In the genomic region with DNA sequence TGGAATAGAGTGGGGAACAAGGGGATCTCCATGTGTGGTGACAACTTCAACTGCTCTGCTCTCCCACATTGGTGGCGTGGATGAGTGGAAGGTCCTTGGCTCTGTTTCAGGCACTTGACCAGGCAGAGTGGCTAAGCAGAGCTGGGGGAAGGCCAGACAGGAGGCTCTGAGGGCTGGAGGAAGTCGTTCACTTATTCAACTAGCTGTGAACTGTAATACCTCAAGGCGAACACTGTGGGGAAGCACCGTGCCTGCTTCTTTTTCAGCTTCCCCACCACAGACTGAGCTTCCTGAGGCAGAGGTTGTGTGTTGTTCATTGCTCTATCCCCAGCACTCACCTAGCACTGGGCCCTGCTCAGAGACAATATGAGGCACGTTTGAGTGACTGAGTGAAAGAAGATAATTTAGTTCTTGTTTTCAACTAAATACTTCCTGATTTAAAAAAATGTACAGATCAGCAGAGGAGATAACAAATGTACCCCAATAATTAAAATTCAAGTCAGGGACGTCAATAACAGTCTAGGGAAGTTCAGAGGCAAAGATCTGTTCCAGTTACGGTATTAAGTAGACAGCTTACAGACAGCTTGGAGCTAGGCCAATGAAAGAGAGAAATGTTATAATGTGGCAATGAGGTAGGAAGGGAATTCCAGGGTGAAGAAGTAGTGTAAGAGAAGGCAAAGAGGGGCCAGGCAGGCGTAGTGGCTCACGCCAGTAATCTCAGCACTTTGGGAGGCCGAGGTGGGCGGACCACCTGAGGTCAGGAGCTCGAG, we compare ENCODE assay signal across 8 cellular contexts. TPM values are rescaled to one million over a fixed set of nuclear protein-coding genes. Genes with fewer than 3 reads are reported as not detected.
A peak's percentile ranks its signal among the peaks of the same experiment; 100 is the strongest.
DNase-seq lines count a peak whose midpoint lies in the region; ATAC-seq and TF ChIP-seq lines count a peak whose summit lies in the region.

No MANE protein-coding gene starts in this region.

- H3K9me3 ChIP-seq in hepatocyte (ENCODE audit: low read depth): no peaks in the 10 kb centered on the region
- no peaks in the 10 kb centered on the region for H3K9me3 ChIP-seq in spleen

- TF ChIP-seq CTCF in GM23338 (conservative IDR thresholded peaks at IDR 0.05; ENCODE audit: low read depth in 2 of 2) (peak; percentile 52 to 74), hepatocyte (IDR thresholded peaks at IDR 0.05; ENCODE audit: poor library complexity) (peak; percentile 60), spleen (IDR thresholded peaks at IDR 0.05 in 8 of 11, conservative IDR thresholded peaks at IDR 0.05 in 3 of 11) (peak; percentile 27 to 82 (median 72))

- H3K4me3 Mint-ChIP-seq in GM23338: no peak overlapping the region

- no peaks in the 10 kb centered on the region for H3K36me3 Mint-ChIP-seq in GM23338 (ENCODE audit: low read depth)

- peaks cover 32% of the 10 kb centered on the region for H3K4me1 ChIP-seq in GM23338 (ENCODE audit: insufficient read depth)
- peaks cover 26% of the 10 kb centered on the region for H3K4me1 ChIP-seq in hepatocyte (ENCODE audit: insufficient read depth)
- H3K4me1 ChIP-seq in spleen: peaks cover 40 to 100% (median 79%) of the 10 kb centered on the region in 6 donors

- H3K9me2 ChIP-seq in GM23338 (ENCODE audit: insufficient read depth): no peaks in the 10 kb centered on the region
- no peaks in the 10 kb centered on the region for H3K9me2 ChIP-seq in hepatocyte (replicated peaks; ENCODE audit: insufficient read depth)

- H3K27ac Mint-ChIP-seq in GM23338: no peak overlapping the region

- DNase-seq in COLO829 (ENCODE audit: low spot score) (peak; percentile 53), GM23338 (ENCODE audit: low spot score) (peak; percentile 89), NCI-H1694 (lab: John Stamatoyannopoulos, UW) (peak; percentile 71), T-helper 9 cell (peak; percentile 53), anterior cingulate cortex (lab: John Stamatoyannopoulos, UW) (peak in 44 of 58 donors; percentile 13 to 74 (median 38)), hepatocyte (ENCODE audit: low spot score) (peak; percentile 80), spleen (peak; percentile 86)

- H3F3A ChIP-seq in GM23338 (replicated peaks; ENCODE audit: low read depth): peaks cover 10% of the 10 kb centered on the region

- H3K4me3 ChIP-seq in GM23338 (no peak overlapping the region), hepatocyte (no peak overlapping the region), spleen (no peak overlapping the region)

- H3K36me3 ChIP-seq in GM23338 (ENCODE audit: insufficient read depth): no peaks in the 10 kb centered on the region; the same call in 1 of the 2 replicates
- no peaks in the 10 kb centered on the region for H3K36me3 ChIP-seq in hepatocyte (replicated peaks; ENCODE audit: insufficient read depth, low read depth)
- H3K36me3 ChIP-seq in spleen: no peaks in the 10 kb centered on the region

- 54% methylated on average over 12 of the region's 12 CpGs for WGBS in hepatocyte (ENCODE audit: low lambda C conversion rate, missing lambda C conversion rate)
- WGBS in spleen, 5 donors: 29 to 42% (median 33%) methylated on average over 11 to 12 of the region's 12 CpGs

- H3K9me3 Mint-ChIP-seq in GM23338: no peaks in the 10 kb centered on the region

- ATAC-seq in GM23338 (peak; percentile 45), GM18861 (IDR thresholded peaks at IDR 0.05; ENCODE audit: unreplicated experiment) (no peak)

- no peaks in the 10 kb centered on the region for H3K27me3 ChIP-seq in GM23338 (ENCODE audit: insufficient read depth)
- no peaks in the 10 kb centered on the region for H3K27me3 ChIP-seq in hepatocyte
- H3K27me3 ChIP-seq in spleen (replicated peaks in 1 of 7): peaks cover 0 to 10% (median 0%) of the 10 kb centered on the region in 7 donors

- TF ChIP-seq POLR2A in spleen (IDR thresholded peaks at IDR 0.05): no peak

- intact Hi-C loops in spleen (cut with DNase I; ENCODE audit: low total_unique reads): loop anchor here (5.0 to 10.0 kb wide), 2 partner anchors 72 to 149 kb away; a partner anchor contains a TSS

- H4K20me1 ChIP-seq in GM23338 (replicated peaks; ENCODE audit: insufficient read depth): peaks cover 11% of the 10 kb centered on the region; the same call in 1 of the 2 replicates
- H4K20me1 ChIP-seq in hepatocyte (ENCODE audit: insufficient read depth, poor library complexity, severe bottlenecking): peaks cover 4% of the 10 kb centered on the region

- peak overlapping the region; percentile 7; the same call in 1 of the 2 replicates for H3K27ac ChIP-seq in GM23338 (ENCODE audit: low read depth)
- peak overlapping the region; percentile 80 for H3K27ac ChIP-seq in hepatocyte
- peak overlapping the region in 7 of 8 donors; percentile 29 to 78 (median 65) for H3K27ac ChIP-seq in spleen

- peaks cover 5% of the 10 kb centered on the region for H3K27me3 Mint-ChIP-seq in GM23338 (ENCODE audit: insufficient read depth, low read depth, poor library complexity)

- H3K79me2 ChIP-seq in GM23338 (replicated peaks; ENCODE audit: insufficient read depth) (peaks cover 13% of the 10 kb centered on the region), hepatocyte (peaks cover 73% of the 10 kb centered on the region)

- H3K4me2 ChIP-seq in GM23338 (no peak overlapping the region), hepatocyte (no peak overlapping the region)

- H2AFZ ChIP-seq in GM23338 (no peak overlapping the region), hepatocyte (no peak overlapping the region)

- H3K4me1 Mint-ChIP-seq in GM23338: peaks cover 48% of the 10 kb centered on the region

TF ChIP-seq in GM23338, 12 proteins besides CTCF, POLR2A, EP300 and RAD21 (continues in another document):
- TF ChIP-seq STAT1 (IDR thresholded peaks at IDR 0.05; ENCODE audit: unreplicated experiment) (no peak), ZNF114 (CRISPR knock-in tag; IDR thresholded peaks at IDR 0.05) (no peak), JUNB (IDR thresholded peaks at IDR 0.05; ENCODE audit: unreplicated experiment) (no peak), NANOG (IDR thresholded peaks at IDR 0.05; ENCODE audit: borderline replicate concordance) (no peak), POLR2AphosphoS5 (IDR thresholded peaks at IDR 0.05; ENCODE audit: low read depth) (no peak)
- TF ChIP-seq, protein P1, sequence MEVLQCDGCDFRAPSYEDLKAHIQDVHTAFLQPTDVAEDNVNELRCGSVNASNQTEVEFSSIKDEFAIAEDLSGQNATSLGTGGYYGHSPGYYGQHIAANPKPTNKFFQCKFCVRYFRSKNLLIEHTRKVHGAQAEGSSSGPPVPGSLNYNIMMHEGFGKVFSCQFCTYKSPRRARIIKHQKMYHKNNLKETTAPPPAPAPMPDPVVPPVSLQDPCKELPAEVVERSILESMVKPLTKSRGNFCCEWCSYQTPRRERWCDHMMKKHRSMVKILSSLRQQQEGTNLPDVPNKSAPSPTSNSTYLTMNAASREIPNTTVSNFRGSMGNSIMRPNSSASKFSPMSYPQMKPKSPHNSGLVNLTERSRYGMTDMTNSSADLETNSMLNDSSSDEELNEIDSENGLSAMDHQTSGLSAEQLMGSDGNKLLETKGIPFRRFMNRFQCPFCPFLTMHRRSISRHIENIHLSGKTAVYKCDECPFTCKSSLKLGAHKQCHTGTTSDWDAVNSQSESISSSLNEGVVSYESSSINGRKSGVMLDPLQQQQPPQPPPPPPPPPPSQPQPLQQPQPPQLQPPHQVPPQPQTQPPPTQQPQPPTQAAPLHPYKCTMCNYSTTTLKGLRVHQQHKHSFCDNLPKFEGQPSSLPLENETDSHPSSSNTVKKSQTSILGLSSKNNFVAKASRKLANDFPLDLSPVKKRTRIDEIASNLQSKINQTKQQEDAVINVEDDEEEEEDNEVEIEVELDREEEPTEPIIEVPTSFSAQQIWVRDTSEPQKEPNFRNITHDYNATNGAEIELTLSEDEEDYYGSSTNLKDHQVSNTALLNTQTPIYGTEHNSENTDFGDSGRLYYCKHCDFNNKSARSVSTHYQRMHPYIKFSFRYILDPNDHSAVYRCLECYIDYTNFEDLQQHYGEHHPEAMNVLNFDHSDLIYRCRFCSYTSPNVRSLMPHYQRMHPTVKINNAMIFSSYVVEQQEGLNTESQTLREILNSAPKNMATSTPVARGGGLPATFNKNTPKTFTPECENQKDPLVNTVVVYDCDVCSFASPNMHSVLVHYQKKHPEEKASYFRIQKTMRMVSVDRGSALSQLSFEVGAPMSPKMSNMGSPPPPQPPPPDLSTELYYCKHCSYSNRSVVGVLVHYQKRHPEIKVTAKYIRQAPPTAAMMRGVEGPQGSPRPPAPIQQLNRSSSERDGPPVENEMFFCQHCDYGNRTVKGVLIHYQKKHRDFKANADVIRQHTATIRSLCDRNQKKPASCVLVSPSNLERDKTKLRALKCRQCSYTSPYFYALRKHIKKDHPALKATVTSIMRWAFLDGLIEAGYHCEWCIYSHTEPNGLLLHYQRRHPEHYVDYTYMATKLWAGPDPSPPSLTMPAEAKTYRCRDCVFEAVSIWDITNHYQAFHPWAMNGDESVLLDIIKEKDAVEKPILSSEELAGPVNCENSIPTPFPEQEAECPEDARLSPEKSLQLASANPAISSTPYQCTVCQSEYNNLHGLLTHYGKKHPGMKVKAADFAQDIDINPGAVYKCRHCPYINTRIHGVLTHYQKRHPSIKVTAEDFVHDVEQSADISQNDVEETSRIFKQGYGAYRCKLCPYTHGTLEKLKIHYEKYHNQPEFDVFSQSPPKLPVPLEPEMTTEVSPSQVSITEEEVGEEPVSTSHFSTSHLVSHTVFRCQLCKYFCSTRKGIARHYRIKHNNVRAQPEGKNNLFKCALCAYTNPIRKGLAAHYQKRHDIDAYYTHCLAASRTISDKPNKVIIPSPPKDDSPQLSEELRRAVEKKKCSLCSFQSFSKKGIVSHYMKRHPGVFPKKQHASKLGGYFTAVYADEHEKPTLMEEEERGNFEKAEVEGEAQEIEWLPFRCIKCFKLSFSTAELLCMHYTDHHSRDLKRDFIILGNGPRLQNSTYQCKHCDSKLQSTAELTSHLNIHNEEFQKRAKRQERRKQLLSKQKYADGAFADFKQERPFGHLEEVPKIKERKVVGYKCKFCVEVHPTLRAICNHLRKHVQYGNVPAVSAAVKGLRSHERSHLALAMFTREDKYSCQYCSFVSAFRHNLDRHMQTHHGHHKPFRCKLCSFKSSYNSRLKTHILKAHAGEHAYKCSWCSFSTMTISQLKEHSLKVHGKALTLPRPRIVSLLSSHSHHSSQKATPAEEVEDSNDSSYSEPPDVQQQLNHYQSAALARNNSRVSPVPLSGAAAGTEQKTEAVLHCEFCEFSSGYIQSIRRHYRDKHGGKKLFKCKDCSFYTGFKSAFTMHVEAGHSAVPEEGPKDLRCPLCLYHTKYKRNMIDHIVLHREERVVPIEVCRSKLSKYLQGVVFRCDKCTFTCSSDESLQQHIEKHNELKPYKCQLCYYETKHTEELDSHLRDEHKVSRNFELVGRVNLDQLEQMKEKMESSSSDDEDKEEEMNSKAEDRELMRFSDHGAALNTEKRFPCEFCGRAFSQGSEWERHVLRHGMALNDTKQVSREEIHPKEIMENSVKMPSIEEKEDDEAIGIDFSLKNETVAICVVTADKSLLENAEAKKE (CRISPR knock-in tag; IDR thresholded peaks at IDR 0.05): no peak

RNA-seq across cellular contexts. Expression of a gene that starts 34.7 kb away (rescaled TPM):
- total RNA-seq in GM23338 (2014; rRNA removed; shearing (Covaris generic)): 23.9 and 37.5 TPM in 2 replicates
- polyA plus RNA-seq in GM23338 (2016; fragmentation: Nextera tagmentation; extraction: Ambion mirVana) (16.7 and 18.3 TPM in 2 replicates), hepatocyte (32.2 and 33.8 TPM in 2 replicates), spleen (10 to 100 TPM; 24.2 to 55.0 (median 44.5) TPM)
- total RNA-seq in hepatocyte (22.0 and 35.6 TPM in 2 replicates), spleen (100 to 1,000 TPM in 2 of 7 donors, 10 to 100 TPM in 5; 57.6 to 114 (median 85.5) TPM)

Comparison
In these comparisons a context has a peak if more than half of its experiments do, and no peak if none do; other contexts are left out.
1. DNase-seq: peak in every context shown above with its lines; median percentile 89 in GM23338; 86 in spleen; 80 in hepatocyte; 71 in NCI-H1694; 53 in COLO829; 53 in T-helper 9 cell; 38 in anterior cingulate cortex.
2. H3K27ac ChIP-seq: peak in every context shown above with its lines; median percentile 80 in hepatocyte; 65 in spleen; 7 in GM23338.